Comparison of ENCODE assay signal across 13 cellular contexts in the genomic region with DNA sequence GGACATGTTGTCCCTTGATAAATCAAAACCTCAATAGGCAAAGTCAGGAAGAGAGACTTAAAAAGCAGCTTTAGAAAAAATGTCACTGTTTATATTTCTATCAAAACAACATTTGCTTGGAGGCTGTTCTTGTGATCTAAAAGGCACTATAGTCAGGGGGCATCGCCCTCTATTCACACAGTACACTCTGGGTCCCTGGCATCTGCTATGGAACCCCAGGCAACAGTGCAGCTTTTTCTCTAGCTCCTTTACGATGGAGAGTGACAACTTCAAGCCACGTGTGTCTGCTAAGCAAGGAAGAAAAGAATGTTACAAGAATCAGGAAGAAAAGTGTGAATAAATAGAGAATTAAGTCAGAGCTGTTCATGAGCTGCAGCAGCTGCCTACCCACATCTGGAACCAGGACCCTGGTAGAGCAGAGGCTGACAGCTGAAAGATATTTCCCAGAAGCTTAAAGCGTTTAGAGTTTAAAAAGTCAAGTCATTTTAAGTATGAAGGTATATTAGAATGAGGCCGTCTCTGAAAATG. TPM values are rescaled to one million over a fixed set of nuclear protein-coding genes. Genes with fewer than 3 reads are reported as not detected.
DNase-seq lines count a peak whose midpoint lies in the region; ATAC-seq and TF ChIP-seq lines count a peak whose summit lies in the region.
"Had no signal": no experiment of that assay in that cellular context is flagged by ENCODE, and none has a peak within 500 bp of the region (broad histone marks: within the 10 kb centered on the region; RNA-seq: fewer than 3 reads in every experiment).

No MANE protein-coding gene starts in this region.

- no peak overlapping the region for H3K27ac ChIP-seq in AG04450 (ENCODE audit: low read depth, low read length)
- peak overlapping the region; percentile 73 to 98 (median 88) for H3K27ac ChIP-seq in gastroesophageal sphincter
- H3K27ac ChIP-seq in psoas muscle, result peak overlapping the region; percentile 55

- no peak for ATAC-seq in gastroesophageal sphincter
- ATAC-seq in psoas muscle, result no peak
- ATAC-seq: effector memory CD8-positive, alpha-beta T cell had no signal

- no peaks in the 10 kb centered on the region for H3K27me3 ChIP-seq in AG04450 (ENCODE audit: control insufficient read depth, insufficient read depth, low read length)
- H3K27me3 ChIP-seq in adipocyte (replicated peaks; ENCODE audit: control insufficient read depth, insufficient read depth, low read length), result no peaks in the 10 kb centered on the region
- H3K27me3 ChIP-seq in gastroesophageal sphincter, result no peaks in the 10 kb centered on the region
- H3K27me3 ChIP-seq in psoas muscle (ENCODE audit: insufficient read depth in 3 of 3, low read length in 2 of 3), result no peaks in the 10 kb centered on the region

- 8 to 22% methylated on average over 3 to 5 of the region's 5 CpGs for WGBS in gastroesophageal sphincter (ENCODE audit: low coverage in 1 of 2), 2 donors
- 46 to 62% (median 49%) methylated on average over 5 of the region's 5 CpGs for WGBS in psoas muscle, 3 donors

- POLR2A ChIA-PET in AG04450 (lab: Yijun Ruan, JAX), result interaction anchor here (0.6 to 1.9 kb wide), 6 partner anchors 9 to 782 kb away, joined by 3 to 9 read pairs (median 5); no protein-coding TSS in a partner anchor

- TF ChIP-seq POLR2A in gastroesophageal sphincter (IDR thresholded peaks at IDR 0.05), result no peak

- intact Hi-C loops in psoas muscle (cut with DNase I), result no loop called here

- H3K9me3 ChIP-seq in AG04450 (ENCODE audit: control insufficient read depth, insufficient read depth, low read length) (no peaks in the 10 kb centered on the region), adipocyte (ENCODE audit: control insufficient read depth, low read length) (no peaks in the 10 kb centered on the region), gastroesophageal sphincter (no peaks in the 10 kb centered on the region), psoas muscle (no peaks in the 10 kb centered on the region)

- TF ChIP-seq CTCF in AG04450 (IDR thresholded peaks at IDR 0.05; ENCODE audit: low read depth, low read length) (no peak), gastroesophageal sphincter (IDR thresholded peaks at IDR 0.05) (no peak), psoas muscle (IDR thresholded peaks at IDR 0.05) (no peak)

- no peak for TF ChIP-seq EP300 in gastroesophageal sphincter (IDR thresholded peaks at IDR 0.05)

- CTCF ChIA-PET in AG04450 (lab: Charles Lee), result interaction anchor here (0.8 to 2.1 kb wide), 3 partner anchors 762 to 881 kb away, joined by 4 to 8 read pairs (median 5); no protein-coding TSS in a partner anchor

- H3K9ac ChIP-seq in adipocyte (ENCODE audit: low read length), result peak overlapping the region; percentile 55

- DNase-seq in AG04450 (ENCODE audit: low read depth, low spot score) (no peak), adipocyte (ENCODE audit: low read depth) (peak; percentile 59), psoas muscle (no peak), NCI-H146 (lab: John Stamatoyannopoulos, UW) (no peak), GM19240 (ENCODE audit: insufficient read length, low spot score) (no peak), NCI-H748 (lab: John Stamatoyannopoulos, UW; ENCODE audit: unreplicated experiment) (no peak)
- DNase-seq in stimulated activated CD4-positive, alpha-beta T cell treated with anti-CD3 and anti-CD28 coated beads, Interleukin-1b, Interleukin-23, amount 100 ng/mL, for 48 hours, result no peak
- DNase-seq: activated CD4-positive, CD25-positive, alpha-beta regulatory T cell treated with anti-CD3 and anti-CD28 coated beads, Interleukin-2, amount 50 U/mL, for 72 hours; activated gamma-delta T cell treated with Interleukin-2 at 50 U/mL for 16 hours; effector memory CD8-positive, alpha-beta T cell; GDM1; SHP77 had no signal

- H3K36me3 ChIP-seq in adipocyte (ENCODE audit: control insufficient read depth, insufficient read depth, low read length, severe bottlenecking) (peaks cover 72% of the 10 kb centered on the region), gastroesophageal sphincter (peaks cover 0 to 29% of the 10 kb centered on the region in 2 donors), psoas muscle (ENCODE audit: insufficient read depth in 1 of 2, low read depth in 1 of 2) (peaks cover 0 to 3% of the 10 kb centered on the region in 2 donors)

- H3K4me3 ChIP-seq in AG04450 (ENCODE audit: low read depth, low read length) (peak overlapping the region; percentile 94), adipocyte (ENCODE audit: low read length) (peak overlapping the region; percentile 49), gastroesophageal sphincter (peak overlapping the region in 1 of 2 donors; percentile 16), psoas muscle (peak overlapping the region; percentile 32)

- H3K4me1 ChIP-seq in adipocyte (ENCODE audit: control insufficient read depth, insufficient read depth, low read length) (peaks cover 100% of the 10 kb centered on the region), gastroesophageal sphincter (peaks cover 44 to 93% (median 45%) of the 10 kb centered on the region in 3 donors), psoas muscle (peaks cover 43% of the 10 kb centered on the region)

RNA-seq across cellular contexts. Expression of gene RND3, which starts 11.2 kb away (rescaled TPM):
- 533 and 627 TPM in 2 replicates for polyA plus RNA-seq in AG04450 (2011; rRNA removed)
- polyA minus RNA-seq in AG04450 (2011; rRNA and poly(A)+ RNA removed), result 743 and 759 TPM in 2 replicates
- total RNA-seq in gastroesophageal sphincter, result 100 to 1,000 TPM in 2 of 4 donors, 10 to 100 TPM in 2; 31.0 to 154 (median 81.0) TPM
- 10 to 100 TPM in 3 of 4 donors, 1 to 10 TPM in 1; 8.8 to 25.7 (median 16.4) TPM for total RNA-seq in psoas muscle
- 10 to 100 TPM in 1 of 3 donors, 1 to 10 TPM in 2; 9.7 to 55.3 (median 9.7) TPM for polyA plus RNA-seq in psoas muscle
